27 cellular contexts compared by ENCODE assay signal in the genomic region with DNA sequence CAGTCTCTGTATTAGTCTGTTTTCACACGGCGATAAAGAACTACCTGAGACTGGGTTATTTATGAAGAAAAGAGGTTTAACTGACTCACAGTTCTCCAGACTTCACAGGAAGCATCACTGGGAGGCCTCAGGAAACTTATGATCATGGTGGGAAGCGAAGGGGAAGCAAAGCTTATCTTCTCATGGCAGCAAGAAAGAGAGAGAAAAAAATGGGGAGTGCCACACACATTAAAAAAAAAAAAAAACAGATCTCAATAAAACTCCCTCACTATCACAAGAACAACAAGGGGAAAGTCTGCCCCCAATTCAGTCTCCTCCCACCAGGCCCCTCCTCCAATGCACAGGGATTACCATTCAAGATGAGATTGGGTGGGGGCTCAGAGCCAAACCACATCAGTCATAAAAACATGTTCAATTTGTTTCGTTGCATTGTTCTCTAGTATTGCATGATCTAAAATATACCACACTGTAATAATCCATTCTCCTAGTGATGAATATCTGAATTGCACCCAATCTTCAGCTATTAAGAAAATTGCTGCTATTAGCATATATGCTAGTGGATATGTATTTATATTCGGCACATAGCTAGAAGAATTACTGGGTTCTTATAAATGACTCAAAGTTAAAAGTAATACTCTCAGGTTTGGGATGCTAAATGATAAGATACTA.
DNase-seq lines count a peak whose midpoint lies in the region; ATAC-seq and TF ChIP-seq lines count a peak whose summit lies in the region.
"Had no signal": no experiment of that assay in that cellular context is flagged by ENCODE, and none has a peak within 500 bp of the region (broad histone marks: within the 10 kb centered on the region; RNA-seq: fewer than 3 reads in every experiment).

No MANE protein-coding gene starts in this region.

- no peaks in the 10 kb centered on the region for H3K9me3 ChIP-seq in A673 (ENCODE audit: low read depth, low read length, poor library complexity, severe bottlenecking)
- H3K9me3 ChIP-seq: esophagus muscularis mucosa, SJSA1 had no signal

- intact Hi-C loops in A673 (cut with micrococcal nuclease; ENCODE audit: unreplicated experiment): no loop called here

- TF ChIP-seq CTCF in A673 (conservative IDR thresholded peaks at IDR 0.05; ENCODE audit: low read depth, low read length): 0 out of 2 replicates have a peak, but pooled peaks have one; percentile 10
- TF ChIP-seq CTCF in fibroblast of mammary gland (conservative IDR thresholded peaks at IDR 0.05; ENCODE audit: control insufficient read depth, insufficient read depth, low read depth, low read length): no peak

- POLR2A ChIA-PET in A673 (lab: Charles Lee; ENCODE audit: low non-redundant PET): no interaction called here

- H3K4me3 ChIP-seq in A673 (ENCODE audit: low read depth, low read length, poor library complexity, severe bottlenecking): no peak overlapping the region
- no peak overlapping the region for H3K4me3 ChIP-seq in fibroblast of mammary gland (ENCODE audit: control insufficient read depth, low read depth, low read length)
- H3K4me3 ChIP-seq: esophagus muscularis mucosa, lung, SJSA1 had no signal

- BruUV-seq in A673 (replicated peaks; lab: Mats Ljungman, UMichigan): no TSS peak

- 0 out of 3 replicates have a peak, but pooled peaks have one; percentile 24 for ATAC-seq in SK-N-SH treated with all-trans-retinoic acid at 6 μM for 48 hours
- ATAC-seq: activated CD4-positive, CD25-positive, alpha-beta regulatory T cell treated with anti-CD3 and anti-CD28 coated beads, Interleukin-2, amount 50 U/mL, for 24 hours; T-cell had no signal

- H3K4me1 ChIP-seq in A673 (ENCODE audit: insufficient read depth, low read length, poor library complexity, severe bottlenecking): no peaks in the 10 kb centered on the region
- H3K4me1 ChIP-seq: esophagus muscularis mucosa, SJSA1 had no signal

- H3K36me3 ChIP-seq in A673 (ENCODE audit: insufficient read depth, low read length, poor library complexity, severe bottlenecking): no peaks in the 10 kb centered on the region
- H3K36me3 ChIP-seq: esophagus muscularis mucosa, SJSA1 had no signal

- H3K27me3 ChIP-seq in A673 (replicated peaks; ENCODE audit: insufficient read depth, low read depth, low read length, poor library complexity): no peaks in the 10 kb centered on the region
- H3K27me3 ChIP-seq: esophagus muscularis mucosa, SJSA1 had no signal

- H3K27ac ChIP-seq in A673 (ENCODE audit: low read depth, low read length, poor library complexity, severe bottlenecking): no peak overlapping the region
- H3K27ac ChIP-seq: esophagus muscularis mucosa, RWPE1, SJSA1 had no signal

- CTCF ChIA-PET in A673 (lab: Charles Lee): no interaction called here

- no peak for DNase-seq in A673 (ENCODE audit: low spot score)
- peak in 45 of 76 experiments; percentile 2 to 79 (median 33) for DNase-seq in HUDEP-2 (lab: John Stamatoyannopoulos, UW; ENCODE audit: unreplicated experiment in 76 of 76)
- DNase-seq in fibroblast of mammary gland (ENCODE audit: low read depth): peak; percentile 6
- DNase-seq in C1 segment of cervical spinal cord (lab: John Stamatoyannopoulos, UW): no peak
- DNase-seq in kidney tubule cell (ENCODE audit: low spot score): no peak
- no peak for DNase-seq in superior temporal gyrus (ENCODE audit: extremely low spot score)
- DNase-seq in dedifferentiated amniotic fluid mesenchymal stem cell (ENCODE audit: extremely low spot score): no peak
- DNase-seq: 8988T; activated CD4-positive, alpha-beta T cell treated with anti-CD3 and anti-CD28 coated beads, Interleukin-2, amount 50 U/mL, for 48 hours; activated naive CD4-positive, alpha-beta T cell treated with anti-CD3 and anti-CD28 coated beads for 36 hours; caudate nucleus; CD4-positive, CD25-positive, alpha-beta regulatory T cell; DND-41; endodermal cell; NCI-H1048; NCI-H1694; NCI-H82; stimulated activated CD4-positive, alpha-beta T cell treated with anti-CD3 and anti-CD28 coated beads, Interleukin-15, amount 100 ng/mL, for 24 hours; stimulated activated CD4-positive, alpha-beta T cell treated with anti-CD3 and anti-CD28 coated beads, Interleukin-4, amount 100 ng/mL, for 4 hours; T-cell; trophoblast cell had no signal

TF ChIP-seq in SK-N-SH treated with all-trans-retinoic acid at 6 μM for 48 hours, 23 proteins besides CTCF, POLR2A, EP300 and RAD21:
- TF ChIP-seq, protein P1, sequence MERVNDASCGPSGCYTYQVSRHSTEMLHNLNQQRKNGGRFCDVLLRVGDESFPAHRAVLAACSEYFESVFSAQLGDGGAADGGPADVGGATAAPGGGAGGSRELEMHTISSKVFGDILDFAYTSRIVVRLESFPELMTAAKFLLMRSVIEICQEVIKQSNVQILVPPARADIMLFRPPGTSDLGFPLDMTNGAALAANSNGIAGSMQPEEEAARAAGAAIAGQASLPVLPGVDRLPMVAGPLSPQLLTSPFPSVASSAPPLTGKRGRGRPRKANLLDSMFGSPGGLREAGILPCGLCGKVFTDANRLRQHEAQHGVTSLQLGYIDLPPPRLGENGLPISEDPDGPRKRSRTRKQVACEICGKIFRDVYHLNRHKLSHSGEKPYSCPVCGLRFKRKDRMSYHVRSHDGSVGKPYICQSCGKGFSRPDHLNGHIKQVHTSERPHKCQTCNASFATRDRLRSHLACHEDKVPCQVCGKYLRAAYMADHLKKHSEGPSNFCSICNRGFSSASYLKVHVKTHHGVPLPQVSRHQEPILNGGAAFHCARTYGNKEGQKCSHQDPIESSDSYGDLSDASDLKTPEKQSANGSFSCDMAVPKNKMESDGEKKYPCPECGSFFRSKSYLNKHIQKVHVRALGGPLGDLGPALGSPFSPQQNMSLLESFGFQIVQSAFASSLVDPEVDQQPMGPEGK (CRISPR knock-in tag; IDR thresholded peaks at IDR 0.05; ENCODE audit: borderline replicate concordance): no peak
- no peak for TF ChIP-seq ZNF8 (CRISPR knock-in tag; IDR thresholded peaks at IDR 0.05)
- no peak for TF ChIP-seq SNAI2 (CRISPR knock-in tag; IDR thresholded peaks at IDR 0.05)
- TF ChIP-seq ZNF70 (CRISPR knock-in tag; IDR thresholded peaks at IDR 0.05): no peak
- TF ChIP-seq, protein P2, sequence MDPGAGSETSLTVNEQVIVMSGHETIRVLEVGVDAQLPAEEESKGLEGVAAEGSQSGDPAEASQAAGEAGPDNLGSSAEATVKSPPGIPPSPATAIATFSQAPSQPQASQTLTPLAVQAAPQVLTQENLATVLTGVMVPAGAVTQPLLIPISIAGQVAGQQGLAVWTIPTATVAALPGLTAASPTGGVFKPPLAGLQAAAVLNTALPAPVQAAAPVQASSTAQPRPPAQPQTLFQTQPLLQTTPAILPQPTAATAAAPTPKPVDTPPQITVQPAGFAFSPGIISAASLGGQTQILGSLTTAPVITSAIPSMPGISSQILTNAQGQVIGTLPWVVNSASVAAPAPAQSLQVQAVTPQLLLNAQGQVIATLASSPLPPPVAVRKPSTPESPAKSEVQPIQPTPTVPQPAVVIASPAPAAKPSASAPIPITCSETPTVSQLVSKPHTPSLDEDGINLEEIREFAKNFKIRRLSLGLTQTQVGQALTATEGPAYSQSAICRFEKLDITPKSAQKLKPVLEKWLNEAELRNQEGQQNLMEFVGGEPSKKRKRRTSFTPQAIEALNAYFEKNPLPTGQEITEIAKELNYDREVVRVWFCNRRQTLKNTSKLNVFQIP (CRISPR knock-in tag; IDR thresholded peaks at IDR 0.05; ENCODE audit: borderline replicate concordance, low read depth): no peak
- TF ChIP-seq RARB (CRISPR knock-in tag; IDR thresholded peaks at IDR 0.05): no peak
- TF ChIP-seq CSDC2 (CRISPR knock-in tag; IDR thresholded peaks at IDR 0.05): no peak
- TF ChIP-seq ISL1 (CRISPR knock-in tag; IDR thresholded peaks at IDR 0.05): no peak
- TF ChIP-seq TOX (CRISPR knock-in tag; IDR thresholded peaks at IDR 0.05; ENCODE audit: borderline replicate concordance): no peak
- no peak for TF ChIP-seq PPARA (CRISPR knock-in tag; IDR thresholded peaks at IDR 0.05; ENCODE audit: borderline replicate concordance)
- no peak for TF ChIP-seq ZFP3 (CRISPR knock-in tag; IDR thresholded peaks at IDR 0.05)
- no peak for TF ChIP-seq ESRRG (CRISPR knock-in tag; IDR thresholded peaks at IDR 0.05)
- TF ChIP-seq, protein P3, sequence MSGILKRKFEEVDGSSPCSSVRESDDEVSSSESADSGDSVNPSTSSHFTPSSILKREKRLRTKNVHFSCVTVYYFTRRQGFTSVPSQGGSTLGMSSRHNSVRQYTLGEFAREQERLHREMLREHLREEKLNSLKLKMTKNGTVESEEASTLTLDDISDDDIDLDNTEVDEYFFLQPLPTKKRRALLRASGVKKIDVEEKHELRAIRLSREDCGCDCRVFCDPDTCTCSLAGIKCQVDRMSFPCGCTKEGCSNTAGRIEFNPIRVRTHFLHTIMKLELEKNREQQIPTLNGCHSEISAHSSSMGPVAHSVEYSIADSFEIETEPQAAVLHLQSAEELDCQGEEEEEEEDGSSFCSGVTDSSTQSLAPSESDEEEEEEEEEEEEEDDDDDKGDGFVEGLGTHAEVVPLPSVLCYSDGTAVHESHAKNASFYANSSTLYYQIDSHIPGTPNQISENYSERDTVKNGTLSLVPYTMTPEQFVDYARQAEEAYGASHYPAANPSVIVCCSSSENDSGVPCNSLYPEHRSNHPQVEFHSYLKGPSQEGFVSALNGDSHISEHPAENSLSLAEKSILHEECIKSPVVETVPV (CRISPR knock-in tag; IDR thresholded peaks at IDR 0.05): no peak
- TF ChIP-seq ARNTL (CRISPR knock-in tag; IDR thresholded peaks at IDR 0.05; ENCODE audit: borderline replicate concordance, low read depth): no peak
- no peak for TF ChIP-seq OSR1 (CRISPR knock-in tag; IDR thresholded peaks at IDR 0.05)
- TF ChIP-seq, protein P4, sequence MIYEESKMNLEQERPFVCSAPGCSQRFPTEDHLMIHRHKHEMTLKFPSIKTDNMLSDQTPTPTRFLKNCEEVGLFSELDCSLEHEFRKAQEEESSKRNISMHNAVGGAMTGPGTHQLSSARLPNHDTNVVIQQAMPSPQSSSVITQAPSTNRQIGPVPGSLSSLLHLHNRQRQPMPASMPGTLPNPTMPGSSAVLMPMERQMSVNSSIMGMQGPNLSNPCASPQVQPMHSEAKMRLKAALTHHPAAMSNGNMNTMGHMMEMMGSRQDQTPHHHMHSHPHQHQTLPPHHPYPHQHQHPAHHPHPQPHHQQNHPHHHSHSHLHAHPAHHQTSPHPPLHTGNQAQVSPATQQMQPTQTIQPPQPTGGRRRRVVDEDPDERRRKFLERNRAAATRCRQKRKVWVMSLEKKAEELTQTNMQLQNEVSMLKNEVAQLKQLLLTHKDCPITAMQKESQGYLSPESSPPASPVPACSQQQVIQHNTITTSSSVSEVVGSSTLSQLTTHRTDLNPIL (CRISPR knock-in tag; IDR thresholded peaks at IDR 0.05; ENCODE audit: low read depth): no peak

Comparison
In these comparisons a context has a peak if more than half of its experiments do, and no peak if none do; other contexts are left out.
1. DNase-seq: peak in HUDEP-2 (45 of 76) and fibroblast of mammary gland (single experiment); none in A673 (single experiment), C1 segment of cervical spinal cord (0 of 14), kidney tubule cell (single experiment), superior temporal gyrus (single experiment) and dedifferentiated amniotic fluid mesenchymal stem cell (single experiment).